34 cellular contexts compared by ENCODE assay signal in the genomic region with DNA sequence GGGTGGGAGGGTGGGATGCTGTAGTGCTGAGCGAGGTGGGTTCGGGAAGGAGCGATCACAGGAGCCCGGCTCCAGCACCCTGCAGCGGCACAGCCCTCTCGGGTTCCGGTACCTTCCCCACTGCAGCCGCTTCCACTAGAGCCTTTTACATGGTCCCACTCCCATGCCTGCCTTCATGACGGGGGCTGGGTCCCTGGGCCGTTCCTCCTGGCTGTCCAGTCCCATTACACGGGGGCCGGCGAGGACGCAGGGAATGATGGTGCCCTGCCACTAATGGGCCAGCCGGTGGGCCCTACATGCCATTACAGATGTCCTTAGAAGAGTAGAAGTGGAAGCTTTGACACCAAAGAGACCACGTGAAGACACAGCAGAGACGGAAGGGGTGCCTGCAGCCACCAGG.
"Had no signal": no experiment of that assay in that cellular context is flagged by ENCODE, and none has a peak within 500 bp of the region (broad histone marks: within the 10 kb centered on the region; RNA-seq: fewer than 3 reads in every experiment).

No MANE protein-coding gene starts in this region.

- H3K9ac ChIP-seq: KMS-11 had no signal

- H3K4me3 ChIP-seq: MG63 had no signal

- H3K4me2 ChIP-seq: KMS-11 had no signal

- H3K27me3 ChIP-seq: MG63 had no signal

- H3K27ac ChIP-seq: KMS-11 had no signal

- H3K9me3 ChIP-seq: MG63 had no signal

- DNase-seq: Karpas-422, Kasumi-1, KG1, MG63, MM.1S, MV-4-11, NCI-H1048, NCI-H1092, NCI-H1092 treated with DMSO at 0.1 percent for 48 hours, NCI-H1105, NCI-H1417, NCI-H1417 treated with DMSO at 0.1 percent for 48 hours, NCI-H1436, NCI-H1436 treated with DMSO at 0.1 percent for 48 hours, NCI-H146, NCI-H1694, NCI-H1694 treated with DMSO at 0.1 percent for 48 hours, NCI-H187, NCI-H187 treated with DMSO at 0.1 percent for 48 hours, NCI-H1930, NCI-H2029, NCI-H2029 treated with DMSO at 0.1 percent for 48 hours, NCI-H2081, NCI-H2081 treated with DMSO at 0.1 percent for 48 hours, NCI-H2107, NCI-H2171, NCI-H2171 treated with DMSO at 0.1 percent for 48 hours, NCI-H2227 treated with DMSO at 0.1 percent for 48 hours, NCI-H226, NCI-H345, NCI-H446, NCI-H446 treated with DMSO at 0.1 percent for 48 hours, NCI-H510A had no signal

- H3K36me3 ChIP-seq: MG63 had no signal
